10 cellular contexts compared by ENCODE assay signal in genomic region chr2:205500951-205501350, GRCh38.
"Had no signal": no experiment of that assay in that cellular context is flagged by ENCODE, and none has a peak within 500 bp of the region (broad histone marks: within the 10 kb centered on the region; RNA-seq: fewer than 3 reads in every experiment).

No MANE protein-coding gene starts in this region.

- H3K4me3 Mint-ChIP-seq: HFFc6 had no signal

- H3K36me3 ChIP-seq: HAP-1 had no signal

- H3K27ac Mint-ChIP-seq: HFFc6 had no signal

- H3K9ac ChIP-seq: GM23248 had no signal

- H2AFZ ChIP-seq: GM23248 had no signal

- H3K4me3 ChIP-seq: GM23248, HAP-1, K562 had no signal

- H3K27ac ChIP-seq: GM23248, HL-60 had no signal

- DNase-seq: GM23248, GOT3, H7, HFFc6, IMR-90 had no signal

- H3K9me3 Mint-ChIP-seq: HFFc6 had no signal

- H3K9me3 ChIP-seq: HAP-1 had no signal

- H3K4me1 ChIP-seq: HAP-1 had no signal

- ATAC-seq: HCT116, HepG2, K562 had no signal

- FAIRE-seq: HepG2, K562 had no signal
